ENCODE assay signal across 18 cellular contexts in genomic region chr13:110663491-110663890, GRCh38. TPM values are rescaled to one million over a fixed set of nuclear protein-coding genes. Genes with fewer than 3 reads are reported as not detected.
A peak's percentile ranks its signal among the peaks of the same experiment; 100 is the strongest.
DNase-seq lines count a peak whose midpoint lies in the region; ATAC-seq and TF ChIP-seq lines count a peak whose summit lies in the region.
"Had no signal": no experiment of that assay in that cellular context is flagged by ENCODE, and none has a peak within 500 bp of the region (broad histone marks: within the 10 kb centered on the region; RNA-seq: fewer than 3 reads in every experiment).

No MANE protein-coding gene starts in this region.

- no peaks in the 10 kb centered on the region for H3K27me3 ChIP-seq in esophagus muscularis mucosa
- H3K27me3 ChIP-seq: BE2C; BLaER1 treated with 17β-estradiol and CSF1 and Interleukin-3, amounts not matched to agents 10 nM and 100 nM had no signal

- TF ChIP-seq POLR2A in esophagus muscularis mucosa (IDR thresholded peaks at IDR 0.05; ENCODE audit: low read depth) = no peak

- H3K9me3 ChIP-seq in T-helper 17 cell (ENCODE audit: control insufficient read depth, low read length, poor library complexity, severe bottlenecking) (no peaks in the 10 kb centered on the region), esophagus muscularis mucosa (peaks cover 0 to 8% (median 0%) of the 10 kb centered on the region in 4 donors)
- H3K9me3 ChIP-seq: BE2C had no signal

- H3K36me3 Mint-ChIP-seq in T-helper 17 cell (ENCODE audit: low read depth) (peaks cover 6% of the 10 kb centered on the region), glutamatergic neuron (ENCODE audit: unreplicated experiment) (peaks cover 44% of the 10 kb centered on the region), osteocyte (ENCODE audit: unreplicated experiment) (peaks cover 78% of the 10 kb centered on the region)
- peaks cover 85% of the 10 kb centered on the region for H3K36me3 Mint-ChIP-seq in stimulated activated memory B cell treated with anti-CD40 and anti-IgM and Interleukin-4, amounts not matched to agents 10 μg/mL and 1 μg/mL and 100 μg/mL, for 72 hours

- intact Hi-C loops in esophagus muscularis mucosa (cut with DNase I) = no loop called here

- WGBS in esophagus muscularis mucosa = 78% methylated on average over 7 of the region's 7 CpGs

- TF ChIP-seq EP300 in esophagus muscularis mucosa (IDR thresholded peaks at IDR 0.05) = no peak

- peaks cover 8% of the 10 kb centered on the region for H3K4me1 Mint-ChIP-seq in T-helper 17 cell
- peaks cover 9% of the 10 kb centered on the region for H3K4me1 Mint-ChIP-seq in glutamatergic neuron (ENCODE audit: low read depth, unreplicated experiment)
- no peaks in the 10 kb centered on the region for H3K4me1 Mint-ChIP-seq in osteocyte (ENCODE audit: unreplicated experiment)
- H3K4me1 Mint-ChIP-seq in stimulated activated memory B cell treated with anti-CD40 and anti-IgM and Interleukin-4, amounts not matched to agents 10 μg/mL and 1 μg/mL and 100 μg/mL, for 72 hours = peaks cover 41% of the 10 kb centered on the region

- TF ChIP-seq CTCF in glutamatergic neuron (IDR thresholded peaks at IDR 0.05; ENCODE audit: partially characterized antibody, unreplicated experiment) = no peak
- TF ChIP-seq CTCF in osteocyte (IDR thresholded peaks at IDR 0.05) = no peak
- no peak for TF ChIP-seq CTCF in esophagus muscularis mucosa (IDR thresholded peaks at IDR 0.05)

- DNase-seq in T-helper 17 cell (no peak), glutamatergic neuron (no peak), osteocyte (ENCODE audit: extremely low spot score, unreplicated experiment) (peak; percentile 69), hippocampal formation (lab: John Stamatoyannopoulos, UW) (no peak), esophagus muscularis mucosa (ENCODE audit: extremely low spot score) (no peak)
- no peak for DNase-seq in activated T-cell treated with anti-CD3 and anti-CD28 coated beads, Interleukin-2, amount 50 U/mL, for 48 hours
- DNase-seq: BE2C; Calu3; CD4-positive, alpha-beta memory T cell; COR-L47; DMS53; DMS79 treated with DMSO at 0.1 percent for 48 hours; H9 had no signal

- peaks cover 2% of the 10 kb centered on the region for H3K9me3 Mint-ChIP-seq in glutamatergic neuron (ENCODE audit: unreplicated experiment)
- peaks cover 22% of the 10 kb centered on the region for H3K9me3 Mint-ChIP-seq in osteocyte (ENCODE audit: unreplicated experiment)
- peaks cover 3% of the 10 kb centered on the region for H3K9me3 Mint-ChIP-seq in stimulated activated memory B cell treated with anti-CD40 and anti-IgM and Interleukin-4, amounts not matched to agents 10 μg/mL and 1 μg/mL and 100 μg/mL, for 72 hours

- no peak overlapping the region for H3K27ac ChIP-seq in esophagus muscularis mucosa (replicated peaks in 1 of 4)
- H3K27ac ChIP-seq: BLaER1 treated with 17β-estradiol and CSF1 and Interleukin-3, amounts not matched to agents 10 nM and 100 nM had no signal

- H3K4me3 Mint-ChIP-seq in T-helper 17 cell (no peak overlapping the region), glutamatergic neuron (ENCODE audit: unreplicated experiment) (no peak overlapping the region), osteocyte (ENCODE audit: unreplicated experiment) (no peak overlapping the region)
- no peak overlapping the region for H3K4me3 Mint-ChIP-seq in stimulated activated memory B cell treated with anti-CD40 and anti-IgM and Interleukin-4, amounts not matched to agents 10 μg/mL and 1 μg/mL and 100 μg/mL, for 72 hours
- H3K4me3 Mint-ChIP-seq: CD4-positive, alpha-beta memory T cell; GM23338; H9 had no signal

- no peak for ATAC-seq in T-helper 17 cell
- no peak for ATAC-seq in stimulated activated memory B cell treated with anti-CD40 and anti-IgM and Interleukin-4, amounts not matched to agents 10 μg/mL and 1 μg/mL and 100 μg/mL, for 72 hours
- ATAC-seq in GM18502 (IDR thresholded peaks at IDR 0.05; ENCODE audit: poor library complexity, unreplicated experiment) = no peak
- ATAC-seq: HCT116 had no signal

- H3K27me3 Mint-ChIP-seq in T-helper 17 cell (no peaks in the 10 kb centered on the region), glutamatergic neuron (ENCODE audit: unreplicated experiment) (peaks cover 5% of the 10 kb centered on the region), osteocyte (ENCODE audit: unreplicated experiment) (no peaks in the 10 kb centered on the region)
- H3K27me3 Mint-ChIP-seq in stimulated activated memory B cell treated with anti-CD40 and anti-IgM and Interleukin-4, amounts not matched to agents 10 μg/mL and 1 μg/mL and 100 μg/mL, for 72 hours = no peaks in the 10 kb centered on the region
- H3K27me3 Mint-ChIP-seq: CD4-positive, alpha-beta memory T cell had no signal

- no peak overlapping the region for H3K4me3 ChIP-seq in esophagus muscularis mucosa
- H3K4me3 ChIP-seq: BLaER1 treated with 17β-estradiol and CSF1 and Interleukin-3, amounts not matched to agents 10 nM and 100 nM; GM23338 had no signal

- H3K27ac Mint-ChIP-seq in T-helper 17 cell (peak overlapping the region; percentile 6), glutamatergic neuron (ENCODE audit: unreplicated experiment) (peak overlapping the region; percentile 28), osteocyte (ENCODE audit: unreplicated experiment) (no peak overlapping the region)
- H3K27ac Mint-ChIP-seq in stimulated activated memory B cell treated with anti-CD40 and anti-IgM and Interleukin-4, amounts not matched to agents 10 μg/mL and 1 μg/mL and 100 μg/mL, for 72 hours = peak overlapping the region; percentile 10

- H3K4me1 ChIP-seq in esophagus muscularis mucosa = no peaks in the 10 kb centered on the region
- H3K4me1 ChIP-seq: BE2C had no signal

- H3K36me3 ChIP-seq in esophagus muscularis mucosa = peaks cover 45 to 98% (median 77%) of the 10 kb centered on the region in 4 donors

RNA-seq across cellular contexts. Expression of gene CARS2, which starts 42.4 kb away (rescaled TPM):
- total RNA-seq in T-helper 17 cell = 10 to 100 TPM; 57.7 to 74.6 TPM
- 102 TPM for total RNA-seq in glutamatergic neuron (ENCODE audit: unreplicated experiment)
- 57.1 and 62.2 TPM in 2 replicates for total RNA-seq in osteocyte
- 10 to 100 TPM; 32.9 to 56.9 (median 40.2) TPM for total RNA-seq in esophagus muscularis mucosa

RNA-seq across cellular contexts. Expression of gene NAXD, which starts 48.1 kb away (rescaled TPM):
- total RNA-seq in T-helper 17 cell (10 to 100 TPM; 17.7 to 22.9 TPM), glutamatergic neuron (ENCODE audit: unreplicated experiment) (41.2 TPM), osteocyte (34.3 and 35.6 TPM in 2 replicates), esophagus muscularis mucosa (10 to 100 TPM; 29.9 to 34.5 (median 34.0) TPM)

RNA-seq across cellular contexts. Expression of gene ING1, which starts 50.0 kb away (rescaled TPM):
- total RNA-seq in T-helper 17 cell (10 to 100 TPM; 15.2 to 15.3 TPM), glutamatergic neuron (ENCODE audit: unreplicated experiment) (19.1 TPM), osteocyte (21.8 and 23.2 TPM in 2 replicates), esophagus muscularis mucosa (10 to 100 TPM; 17.2 to 25.5 (median 23.2) TPM)
